13 cellular contexts compared by ENCODE assay signal in the genomic region with DNA sequence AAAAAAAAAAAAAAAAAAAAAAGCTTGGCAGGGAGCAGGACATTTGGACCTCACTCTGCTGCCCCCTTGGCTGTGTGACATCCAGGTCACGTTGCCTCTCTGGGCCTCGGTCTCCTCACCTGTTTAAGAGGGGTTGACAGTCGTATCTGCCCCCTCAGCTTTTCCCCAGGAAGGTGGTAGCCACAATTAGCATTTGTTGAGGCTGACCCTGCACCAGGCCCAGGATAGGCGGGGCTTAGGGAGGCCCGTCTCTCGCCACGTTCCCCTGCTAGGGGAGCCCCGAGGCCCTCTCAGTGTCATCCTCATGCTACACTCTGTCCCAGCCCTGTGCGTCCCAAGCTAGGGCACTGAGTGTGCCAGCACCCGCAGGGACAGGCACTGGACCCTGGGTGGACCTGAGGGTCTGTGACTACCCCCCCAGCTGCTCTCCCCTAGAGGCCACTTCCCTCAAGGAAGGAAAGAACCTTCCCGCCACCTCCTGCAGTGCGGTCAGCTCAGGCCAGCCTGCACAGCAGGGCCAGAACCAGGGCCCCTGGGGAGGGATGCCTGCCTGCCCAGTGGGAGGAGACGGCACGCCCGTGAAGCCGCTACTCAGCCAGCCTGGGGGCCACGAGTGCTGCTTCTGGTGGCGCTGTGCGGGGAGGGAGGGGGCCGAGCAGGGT. TPM values are rescaled to one million over a fixed set of nuclear protein-coding genes. Genes with fewer than 3 reads are reported as not detected.
DNase-seq lines count a peak whose midpoint lies in the region; ATAC-seq lines count a peak whose summit lies in the region.
"Had no signal": no experiment of that assay in that cellular context is flagged by ENCODE, and none has a peak within 500 bp of the region (broad histone marks: within the 10 kb centered on the region; RNA-seq: fewer than 3 reads in every experiment).

No MANE protein-coding gene starts in this region.

- H3K36me3 Mint-ChIP-seq in stimulated activated naive B cell treated with anti-CD40 and anti-IgM and Interleukin-4, amounts not matched to agents 10 μg/mL and 1 μg/mL and 100 μg/mL, for 72 hours, result peaks cover 4 to 7% of the 10 kb centered on the region in 2 donors
- H3K36me3 Mint-ChIP-seq in activated CD8-positive, alpha-beta T cell treated with anti-CD3 and anti-CD28 coated beads, Interleukin-2, amount 10 ng/mL, durations not matched to agents 7 days and 5 days (ENCODE audit: low read depth), result no peaks in the 10 kb centered on the region

- 52 to 53% methylated on average over 19 to 20 of the region's 20 CpGs for WGBS in GM23248 (ENCODE audit: low coverage in 1 of 2, low lambda C conversion rate in 2 of 2, missing lambda C conversion rate in 2 of 2), 2 experiments

- H3K27me3 Mint-ChIP-seq in stimulated activated naive B cell treated with anti-CD40 and anti-IgM and Interleukin-4, amounts not matched to agents 10 μg/mL and 1 μg/mL and 100 μg/mL, for 72 hours, result no peaks in the 10 kb centered on the region
- H3K27me3 Mint-ChIP-seq in activated CD8-positive, alpha-beta T cell treated with anti-CD3 and anti-CD28 coated beads, Interleukin-2, amount 10 ng/mL, durations not matched to agents 7 days and 5 days (ENCODE audit: low read depth), result no peaks in the 10 kb centered on the region

- 0 out of 2 replicates have a peak overlapping the region, but pooled peaks have one; percentile 9 for H3K9ac ChIP-seq in GM23248

- H3K4me1 Mint-ChIP-seq in stimulated activated naive B cell treated with anti-CD40 and anti-IgM and Interleukin-4, amounts not matched to agents 10 μg/mL and 1 μg/mL and 100 μg/mL, for 72 hours, result peaks cover 7 to 16% of the 10 kb centered on the region in 2 donors
- peaks cover 3% of the 10 kb centered on the region for H3K4me1 Mint-ChIP-seq in activated CD8-positive, alpha-beta T cell treated with anti-CD3 and anti-CD28 coated beads, Interleukin-2, amount 10 ng/mL, durations not matched to agents 7 days and 5 days (ENCODE audit: low read depth)

- no peak for ATAC-seq in stimulated activated naive B cell treated with anti-CD40 and anti-IgM and Interleukin-4, amounts not matched to agents 10 μg/mL and 1 μg/mL and 100 μg/mL, for 72 hours (replicated peaks)
- no peak for ATAC-seq in activated CD8-positive, alpha-beta T cell treated with anti-CD3 and anti-CD28 coated beads, Interleukin-2, amount 10 ng/mL, durations not matched to agents 7 days and 5 days
- ATAC-seq in GM21737 (IDR thresholded peaks at IDR 0.05; ENCODE audit: unreplicated experiment), result no peak

- H3K79me2 ChIP-seq in GM23248 (ENCODE audit: insufficient read depth), result peaks cover 55% of the 10 kb centered on the region

- H3K9me3 ChIP-seq in GM23248 (ENCODE audit: low read depth), result no peaks in the 10 kb centered on the region

- H3K9me3 Mint-ChIP-seq in stimulated activated naive B cell treated with anti-CD40 and anti-IgM and Interleukin-4, amounts not matched to agents 10 μg/mL and 1 μg/mL and 100 μg/mL, for 72 hours, result no peaks in the 10 kb centered on the region
- no peaks in the 10 kb centered on the region for H3K9me3 Mint-ChIP-seq in activated CD8-positive, alpha-beta T cell treated with anti-CD3 and anti-CD28 coated beads, Interleukin-2, amount 10 ng/mL, durations not matched to agents 7 days and 5 days (ENCODE audit: insufficient read depth)
- H3K9me3 Mint-ChIP-seq: neural crest cell had no signal

- H3F3A ChIP-seq in GM23248 (ENCODE audit: insufficient read depth), result peaks cover 83% of the 10 kb centered on the region

- CTCF ChIA-PET in activated CD8-positive, alpha-beta T cell treated with anti-CD3 and anti-CD28 coated beads, Interleukin-2, amount 10 ng/mL, durations not matched to agents 7 days and 5 days (lab: Charles Lee), result interaction anchor here (0.9 to 1.3 kb wide), 5 partner anchors 10 to 124 kb away, joined by 3 read pairs; no protein-coding TSS in a partner anchor

- no peak overlapping the region for H3K4me3 ChIP-seq in GM23248

- H2AFZ ChIP-seq in GM23248, result no peak overlapping the region

- H3K4me2 ChIP-seq in GM23248 (ENCODE audit: unreplicated experiment), result no peak overlapping the region

- H3K27me3 ChIP-seq in GM23248 (replicated peaks; ENCODE audit: insufficient read depth), result no peaks in the 10 kb centered on the region

- POLR2A ChIA-PET in activated CD8-positive, alpha-beta T cell treated with anti-CD3 and anti-CD28 coated beads, Interleukin-2, amount 10 ng/mL, durations not matched to agents 7 days and 5 days (lab: Charles Lee), result no interaction called here

- H3K36me3 ChIP-seq in GM23248 (ENCODE audit: low read depth), result peaks cover 19% of the 10 kb centered on the region

- H3K27ac Mint-ChIP-seq in stimulated activated naive B cell treated with anti-CD40 and anti-IgM and Interleukin-4, amounts not matched to agents 10 μg/mL and 1 μg/mL and 100 μg/mL, for 72 hours, result peak overlapping the region; percentile 42
- H3K27ac Mint-ChIP-seq in activated CD8-positive, alpha-beta T cell treated with anti-CD3 and anti-CD28 coated beads, Interleukin-2, amount 10 ng/mL, durations not matched to agents 7 days and 5 days, result no peak overlapping the region

- H3K4me1 ChIP-seq in GM23248 (ENCODE audit: insufficient read depth), result peaks cover 30% of the 10 kb centered on the region

- H4K20me1 ChIP-seq in GM23248 (ENCODE audit: insufficient read depth), result no peaks in the 10 kb centered on the region

- no peak overlapping the region for H3K4me3 Mint-ChIP-seq in stimulated activated naive B cell treated with anti-CD40 and anti-IgM and Interleukin-4, amounts not matched to agents 10 μg/mL and 1 μg/mL and 100 μg/mL, for 72 hours
- no peak overlapping the region for H3K4me3 Mint-ChIP-seq in activated CD8-positive, alpha-beta T cell treated with anti-CD3 and anti-CD28 coated beads, Interleukin-2, amount 10 ng/mL, durations not matched to agents 7 days and 5 days
- H3K4me3 Mint-ChIP-seq: neural crest cell had no signal

- DNase-seq in GM23248 (peak; percentile 59), astrocyte of the hippocampus (ENCODE audit: low read depth, low spot score) (peak; percentile 42), left kidney (ENCODE audit: low read depth, low spot score) (peak; percentile 53), mesenteric fat pad (ENCODE audit: low spot score) (no peak), NAMALWA (ENCODE audit: low spot score) (no peak)
- no peak for DNase-seq in stimulated activated naive B cell treated with anti-CD40 and anti-IgM and Interleukin-4, amounts not matched to agents 10 μg/mL and 1 μg/mL and 100 μg/mL, for 72 hours
- no peak for DNase-seq in activated CD8-positive, alpha-beta T cell treated with anti-CD3 and anti-CD28 coated beads, Interleukin-2, amount 10 ng/mL, durations not matched to agents 7 days and 5 days
- DNase-seq: amniotic stem cell, NCI-H1930, T-helper 9 cell, trophoblast cell had no signal

- in situ Hi-C loops in GM23248 (cut with MboI), result no loop called here

- H3K27ac ChIP-seq in GM23248, result peak overlapping the region; percentile 82

- no peaks in the 10 kb centered on the region for H3K9me2 ChIP-seq in GM23248 (ENCODE audit: insufficient read depth)

RNA-seq across cellular contexts. Expression of a gene that starts 38.5 kb away (rescaled TPM):
- 10.9 and 14.4 TPM in 2 replicates for total RNA-seq in GM23248 (2014; rRNA removed; shearing (Covaris generic))
- polyA plus RNA-seq in GM23248 (2016; fragmentation: Nextera tagmentation; extraction: Ambion mirVana), result 8.4 and 8.7 TPM in 2 replicates
- 10 to 100 TPM; 17.9 to 18.1 TPM for total RNA-seq in activated CD8-positive, alpha-beta T cell treated with anti-CD3 and anti-CD28 coated beads, Interleukin-2, amount 10 ng/mL, durations not matched to agents 7 days and 5 days
- total RNA-seq in mesenteric fat pad, result 37.6 TPM

Comparison
In these comparisons a context has a peak if more than half of its experiments do, and no peak if none do; other contexts are left out.
1. DNase-seq: peak in GM23248 (single experiment), astrocyte of the hippocampus (single experiment) and left kidney (single experiment); none in stimulated activated naive B cell treated with anti-CD40 and anti-IgM and Interleukin-4, amounts not matched to agents 10 μg/mL and 1 μg/mL and 100 μg/mL, for 72 hours (single experiment), activated CD8-positive, alpha-beta T cell treated with anti-CD3 and anti-CD28 coated beads, Interleukin-2, amount 10 ng/mL, durations not matched to agents 7 days and 5 days (single experiment), mesenteric fat pad (single experiment) and NAMALWA (single experiment).